In the genomic region with DNA sequence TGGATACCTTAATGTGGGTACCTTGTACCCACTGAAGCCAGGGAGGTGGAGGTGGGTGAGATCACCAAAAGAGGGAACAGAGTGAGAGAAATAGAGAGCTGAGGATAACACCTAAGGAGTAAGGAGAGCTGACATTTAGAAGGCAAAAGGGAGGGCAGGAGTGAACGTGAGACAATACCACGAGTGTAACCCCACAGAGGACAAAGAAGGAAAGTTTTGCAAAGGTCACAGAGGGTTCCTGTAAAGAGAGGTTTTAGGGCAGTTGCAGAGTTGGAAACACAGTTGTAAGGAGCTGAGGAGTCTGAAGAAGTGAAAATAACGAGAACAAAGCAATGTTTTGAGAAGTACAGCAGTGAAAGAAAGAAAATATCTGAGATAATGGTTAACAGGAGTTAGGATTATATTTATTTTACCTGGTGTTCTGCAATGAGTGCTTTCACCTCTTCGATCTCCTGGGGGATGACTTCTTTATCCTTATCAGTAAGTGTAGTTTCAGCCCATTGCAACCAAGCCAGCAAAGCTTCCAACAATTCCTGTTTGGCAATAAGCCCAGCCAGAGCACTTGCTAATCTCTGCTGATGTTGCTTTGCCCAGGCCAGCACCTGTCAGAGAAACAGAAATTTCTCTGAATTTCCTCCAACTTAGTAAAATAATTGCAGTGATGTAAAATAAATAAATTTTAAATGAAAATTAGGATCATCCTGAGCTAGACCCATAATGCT, we compare ENCODE assay signal across 14 cellular contexts.
DNase-seq lines count a peak whose midpoint lies in the region; ATAC-seq, FAIRE-seq and TF ChIP-seq lines count a peak whose summit lies in the region.
"Had no signal": no experiment of that assay in that cellular context is flagged by ENCODE, and none has a peak within 500 bp of the region (broad histone marks: within the 10 kb centered on the region; RNA-seq: fewer than 3 reads in every experiment).

No MANE protein-coding gene starts in this region.

- no peak for TF ChIP-seq POLR2A in gastroesophageal sphincter (IDR thresholded peaks at IDR 0.05)

- no peak for TF ChIP-seq CTCF in gastroesophageal sphincter (IDR thresholded peaks at IDR 0.05)

- no peak for TF ChIP-seq EP300 in gastroesophageal sphincter (IDR thresholded peaks at IDR 0.05)

- no peaks in the 10 kb centered on the region for H3K27me3 ChIP-seq in gastroesophageal sphincter
- H3K27me3 ChIP-seq: BLaER1, tibial nerve had no signal

- 26 to 30% methylated on average over 4 of the region's 4 CpGs for WGBS in gastroesophageal sphincter (ENCODE audit: low coverage in 1 of 2), 2 donors

- FAIRE-seq in HTR-8/SVneo (lab: Jason Lieb, UNC) = no peak

- H3K4me3 ChIP-seq in gastroesophageal sphincter = no peak overlapping the region
- H3K4me3 ChIP-seq: BLaER1, tibial nerve had no signal

- peaks cover 4 to 34% (median 5%) of the 10 kb centered on the region in 3 donors for H3K4me1 ChIP-seq in gastroesophageal sphincter
- H3K4me1 ChIP-seq: BLaER1, tibial nerve had no signal

- H3K9me3 ChIP-seq in gastroesophageal sphincter = no peaks in the 10 kb centered on the region

- peaks cover 7 to 93% of the 10 kb centered on the region in 2 donors for H3K36me3 ChIP-seq in gastroesophageal sphincter

- ATAC-seq in gastroesophageal sphincter = peak; percentile 11
- no peak for ATAC-seq in GM21529 (IDR thresholded peaks at IDR 0.05; ENCODE audit: unreplicated experiment)

- DNase-seq in EH (ENCODE audit: low read depth) (peak; percentile 31), NCI-H345 treated with DMSO at 0.1 percent for 48 hours (lab: John Stamatoyannopoulos, UW; ENCODE audit: unreplicated experiment) (peak; percentile 20), non-pigmented ciliary epithelial cell (ENCODE audit: low read depth) (peak; percentile 19), HTR-8/SVneo (ENCODE audit: insufficient read length, low spot score) (no peak), NCI-H1417 (lab: John Stamatoyannopoulos, UW) (no peak), epidermal melanocyte (ENCODE audit: insufficient read length, low spot score) (no peak)
- DNase-seq: activated CD4-positive, CD25-positive, alpha-beta regulatory T cell; activated gamma-delta T cell treated with Interleukin-2 at 50 U/mL for 16 hours; NCI-H1694 had no signal

- peak overlapping the region in 2 of 4 donors; percentile 39 to 48 for H3K27ac ChIP-seq in gastroesophageal sphincter
- H3K27ac ChIP-seq: BLaER1, HL-60, tibial nerve had no signal

Comparison
In these comparisons a context has a peak if more than half of its experiments do, and no peak if none do; other contexts are left out.
1. DNase-seq: peak in EH (single experiment), NCI-H345 treated with DMSO at 0.1 percent for 48 hours (single experiment) and non-pigmented ciliary epithelial cell (single experiment); none in HTR-8/SVneo (single experiment), NCI-H1417 (0 of 3) and epidermal melanocyte (single experiment).